In genomic region chr2:119464977-119465376, GRCh38 we compare ENCODE assay signal across 23 cellular contexts. TPM values are rescaled to one million over a fixed set of nuclear protein-coding genes. Genes with fewer than 3 reads are reported as not detected.
DNase-seq lines count a peak whose midpoint lies in the region; ATAC-seq and TF ChIP-seq lines count a peak whose summit lies in the region.
"Had no signal": no experiment of that assay in that cellular context is flagged by ENCODE, and none has a peak within 500 bp of the region (broad histone marks: within the 10 kb centered on the region; RNA-seq: fewer than 3 reads in every experiment).

No MANE protein-coding gene starts in this region.

- intact Hi-C loops in left cardiac atrium (cut with DNase I), result no loop called here
- intact Hi-C loops in sigmoid colon (cut with DNase I), result no loop called here

- peak; percentile 79 to 81 for ATAC-seq in left cardiac atrium
- ATAC-seq in GM21515 (IDR thresholded peaks at IDR 0.05; ENCODE audit: unreplicated experiment), result no peak
- ATAC-seq: activated T-cell treated with anti-CD3 and anti-CD28 coated beads, Interleukin-2, amount 50 U/mL, for 4 hours; esophagus mucosa; stimulated activated naive CD8-positive, alpha-beta T cell treated with anti-CD3 and anti-CD28 coated beads, Interleukin-15, amount 100 ng/mL, for 72 hours; T-cell had no signal

- no peak for TF ChIP-seq EP300 in sigmoid colon (IDR thresholded peaks at IDR 0.05)

- H3K27ac ChIP-seq in sigmoid colon, result no peak overlapping the region
- H3K27ac ChIP-seq: Peyer's patch, WERI-Rb-1 had no signal

- no peaks in the 10 kb centered on the region for H3K27me3 ChIP-seq in sigmoid colon
- H3K27me3 ChIP-seq: Peyer's patch had no signal

- no peak for TF ChIP-seq CTCF in sigmoid colon (IDR thresholded peaks at IDR 0.05)

- no peaks in the 10 kb centered on the region for H3K36me3 ChIP-seq in sigmoid colon
- H3K36me3 ChIP-seq: Peyer's patch, WERI-Rb-1 had no signal

- 94% methylated on average over 4 of the region's 4 CpGs for WGBS in sigmoid colon, 2 donors

- H3K9me3 ChIP-seq in sigmoid colon, result no peaks in the 10 kb centered on the region
- H3K9me3 ChIP-seq: Peyer's patch had no signal

- DNase-seq in NCI-H2196 (lab: John Stamatoyannopoulos, UW; ENCODE audit: unreplicated experiment) (peak; percentile 44), NCI-H2196 treated with DMSO at 0.1 percent for 48 hours (lab: John Stamatoyannopoulos, UW; ENCODE audit: unreplicated experiment) (no peak), RPMI8226 (peak; percentile 32), left cardiac atrium (no peak), sigmoid colon (peak; percentile 64), HK-2 (ENCODE audit: unreplicated experiment) (no peak), iPS-NIHi11 (ENCODE audit: low spot score) (no peak)
- DNase-seq: activated CD4-positive, alpha-beta memory T cell treated with anti-CD3 and anti-CD28 coated beads for 36 hours; activated T-cell treated with anti-CD3 and anti-CD28 coated beads, Interleukin-2, amount 50 U/mL, for 4 hours; DMS79 treated with DMSO at 0.1 percent for 48 hours; NCI-H187; NCI-H524; Peyer's patch; stimulated activated naive CD8-positive, alpha-beta T cell treated with anti-CD3 and anti-CD28 coated beads, Interleukin-15, amount 100 ng/mL, for 72 hours; T-cell; WERI-Rb-1 had no signal

- TF ChIP-seq POLR2A in sigmoid colon (IDR thresholded peaks at IDR 0.05), result no peak

- H3K4me1 ChIP-seq in sigmoid colon, result no peaks in the 10 kb centered on the region
- H3K4me1 ChIP-seq: Peyer's patch had no signal

- no peak overlapping the region for H3K4me3 ChIP-seq in sigmoid colon
- H3K4me3 ChIP-seq: Peyer's patch had no signal

RNA-seq across cellular contexts. Expression of gene TMEM37, which starts 33.3 kb away (rescaled TPM):
- total RNA-seq in left cardiac atrium, result 10 to 100 TPM in 1 of 2 donors, 1 to 10 TPM in 1; 6.1 to 16.4 TPM
- 1 to 10 TPM in 3 of 4 donors, under 1 TPM in 1; 0.55 to 6.1 (median 2.6) TPM for total RNA-seq in sigmoid colon
- 10 to 100 TPM; 45.0 to 96.9 (median 69.7) TPM for polyA plus RNA-seq in sigmoid colon
- total RNA-seq: activated CD4-positive, alpha-beta memory T cell treated with anti-CD3 and anti-CD28 coated beads for 36 hours; MCF 10A had no signal
- polyA plus RNA-seq: neural cell had no signal

RNA-seq across cellular contexts. Expression of gene SCTR, which starts 59.3 kb away (rescaled TPM):
- under 1 TPM in 1 of 2 donors, not detected in 1; 0.32 TPM for total RNA-seq in left cardiac atrium
- total RNA-seq in sigmoid colon, result not detected
- polyA plus RNA-seq in sigmoid colon, result under 1 TPM in 1 of 3 donors, not detected in 2; 0.16 TPM
- total RNA-seq: activated CD4-positive, alpha-beta memory T cell treated with anti-CD3 and anti-CD28 coated beads for 36 hours; activated T-cell treated with anti-CD3 and anti-CD28 coated beads, Interleukin-2, amount 50 U/mL, for 4 hours; esophagus mucosa; MCF 10A; mesenteric fat pad; pulmonary artery endothelial cell; T-cell; ureter had no signal

Comparison
In these comparisons a context has a peak if more than half of its experiments do, and no peak if none do; other contexts are left out.
1. DNase-seq: peak in NCI-H2196 (single experiment), RPMI8226 (single experiment) and sigmoid colon (single experiment); none in NCI-H2196 treated with DMSO at 0.1 percent for 48 hours (single experiment), left cardiac atrium (single experiment), HK-2 (single experiment) and iPS-NIHi11 (single experiment).